ENCODE assay signal across 8 cellular contexts in the genomic region with DNA sequence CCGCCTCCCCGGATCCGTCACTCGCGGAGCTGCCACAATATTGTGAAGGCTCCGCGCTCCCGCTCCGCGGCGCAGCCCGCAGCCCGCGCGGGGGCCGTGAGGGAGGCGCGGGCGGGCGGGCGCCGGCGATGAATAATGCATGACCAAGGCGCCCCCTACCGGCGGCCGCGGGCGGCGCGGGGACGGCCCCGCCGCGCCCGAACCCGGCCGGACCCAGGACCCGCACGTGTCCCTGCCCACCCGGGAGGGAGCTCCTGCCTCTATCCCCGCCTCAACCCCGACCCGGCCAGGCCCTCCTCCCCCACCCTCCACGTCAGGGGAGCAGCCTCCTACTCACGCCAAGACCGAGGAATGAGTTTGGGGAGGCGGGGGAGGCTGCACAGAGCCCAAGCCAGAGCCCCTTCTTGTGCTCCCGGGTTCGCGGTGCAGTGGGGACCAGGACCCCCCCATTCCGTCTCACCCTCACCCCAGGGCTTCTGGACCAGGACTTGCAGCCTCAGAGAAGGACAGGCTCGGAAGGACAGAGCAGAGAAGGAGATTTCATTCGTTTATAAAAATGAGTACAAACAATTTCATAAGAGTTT.
DNase-seq lines count a peak whose midpoint lies in the region; ATAC-seq and TF ChIP-seq lines count a peak whose summit lies in the region.

No MANE protein-coding gene starts in this region.

- H3K27ac Mint-ChIP-seq in CD4-positive, CD25-positive, alpha-beta regulatory T cell = no peak overlapping the region
- H3K27ac Mint-ChIP-seq in type B pancreatic cell = no peak overlapping the region

- no peak overlapping the region for H3K4me3 ChIP-seq in CD4-positive, CD25-positive, alpha-beta regulatory T cell (ENCODE audit: low read depth, low read length)
- H3K4me3 ChIP-seq in Peyer's patch (peak overlapping the region; percentile 28 to 64 (median 54)), parathyroid adenoma (ENCODE audit: low read depth, low read length) (no peak overlapping the region)

- peaks cover 63% of the 10 kb centered on the region for H3K27me3 Mint-ChIP-seq in CD4-positive, CD25-positive, alpha-beta regulatory T cell
- H3K27me3 Mint-ChIP-seq in type B pancreatic cell = peaks cover 57% of the 10 kb centered on the region

- TF ChIP-seq CTCF in Peyer's patch (IDR thresholded peaks at IDR 0.05) = peak; percentile 61 to 91 (median 82)
- TF ChIP-seq CTCF in parathyroid adenoma (IDR thresholded peaks at IDR 0.05) = peak; percentile 37
- peak; percentile 95 for TF ChIP-seq CTCF in type B pancreatic cell (conservative IDR thresholded peaks at IDR 0.05)

- no peaks in the 10 kb centered on the region for H3K36me3 Mint-ChIP-seq in CD4-positive, CD25-positive, alpha-beta regulatory T cell
- no peaks in the 10 kb centered on the region for H3K36me3 Mint-ChIP-seq in type B pancreatic cell

- no peaks in the 10 kb centered on the region for H3K79me2 ChIP-seq in parathyroid adenoma

- H3K9me3 ChIP-seq in CD4-positive, CD25-positive, alpha-beta regulatory T cell (ENCODE audit: control insufficient read depth in 2 of 2, low read length in 2 of 2) = no peaks in the 10 kb centered on the region
- H3K9me3 ChIP-seq in Peyer's patch (no peaks in the 10 kb centered on the region), parathyroid adenoma (ENCODE audit: control insufficient read depth, low read length) (no peaks in the 10 kb centered on the region)

- peak; percentile 71 to 72 for ATAC-seq in CD4-positive, CD25-positive, alpha-beta regulatory T cell (ENCODE audit: low read depth in 2 of 2)
- ATAC-seq in HG02623 (IDR thresholded peaks at IDR 0.05; ENCODE audit: unreplicated experiment) = no peak

- H3K27ac ChIP-seq in CD4-positive, CD25-positive, alpha-beta regulatory T cell (ENCODE audit: insufficient read depth, low read length, poor library complexity, severe bottlenecking) = no peak overlapping the region
- H3K27ac ChIP-seq in Peyer's patch = no peak overlapping the region
- no peak overlapping the region for H3K27ac ChIP-seq in parathyroid adenoma

- H3K4me3 Mint-ChIP-seq in CD4-positive, CD25-positive, alpha-beta regulatory T cell = peak overlapping the region in 2 of 4 donors; percentile 4 to 15
- peak overlapping the region; percentile 78 for H3K4me3 Mint-ChIP-seq in type B pancreatic cell

- no peak for TF ChIP-seq POLR2A in Peyer's patch (IDR thresholded peaks at IDR 0.05)

- no peaks in the 10 kb centered on the region for H3K36me3 ChIP-seq in CD4-positive, CD25-positive, alpha-beta regulatory T cell (ENCODE audit: control insufficient read depth, insufficient read depth, low read length)
- H3K36me3 ChIP-seq in Peyer's patch (no peaks in the 10 kb centered on the region), parathyroid adenoma (ENCODE audit: control insufficient read depth, insufficient read depth, low read length) (no peaks in the 10 kb centered on the region)

- peaks cover 0 to 25% (median 6%) of the 10 kb centered on the region in 4 donors for H3K4me1 Mint-ChIP-seq in CD4-positive, CD25-positive, alpha-beta regulatory T cell
- peaks cover 40% of the 10 kb centered on the region for H3K4me1 Mint-ChIP-seq in type B pancreatic cell (ENCODE audit: unreplicated experiment)

- peaks cover 0 to 2% (median 0%) of the 10 kb centered on the region in 7 donors for H3K9me3 Mint-ChIP-seq in CD4-positive, CD25-positive, alpha-beta regulatory T cell
- no peaks in the 10 kb centered on the region for H3K9me3 Mint-ChIP-seq in type B pancreatic cell

- peak overlapping the region; percentile 6 for H3K4me2 ChIP-seq in parathyroid adenoma (ENCODE audit: low read length)

- H3K4me1 ChIP-seq in CD4-positive, CD25-positive, alpha-beta regulatory T cell (ENCODE audit: control insufficient read depth, insufficient read depth, low read length, poor library complexity, severe bottlenecking) = peaks cover 11% of the 10 kb centered on the region
- H3K4me1 ChIP-seq in Peyer's patch (peaks cover 4 to 16% (median 11%) of the 10 kb centered on the region in 4 donors), parathyroid adenoma (no peaks in the 10 kb centered on the region)

- DNase-seq in CD4-positive, CD25-positive, alpha-beta regulatory T cell = peak; percentile 36 to 51 (median 51)
- peak; percentile 3 for DNase-seq in HCEC 1CT
- DNase-seq in Peyer's patch = peak; percentile 31 to 80 (median 73)
- DNase-seq in activated T-helper 9 cell treated with anti-CD3 and anti-CD28 coated beads, Interleukin-2, amount 50 U/mL, for 16 hours (ENCODE audit: low read depth) = peak; percentile 52
- DNase-seq in germinal center (ENCODE audit: low spot score) = peak; percentile 68
- DNase-seq in type B pancreatic cell (ENCODE audit: extremely low spot score, unreplicated experiment) = peak; percentile 82

- H3K9ac ChIP-seq in parathyroid adenoma = no peak overlapping the region

- H2AFZ ChIP-seq in parathyroid adenoma = peak overlapping the region; percentile 46

- peaks cover 11% of the 10 kb centered on the region for H3K27me3 ChIP-seq in CD4-positive, CD25-positive, alpha-beta regulatory T cell (ENCODE audit: control insufficient read depth, insufficient read depth, low read length)
- H3K27me3 ChIP-seq in Peyer's patch (no peaks in the 10 kb centered on the region), parathyroid adenoma (ENCODE audit: control insufficient read depth, insufficient read depth, low read length) (peaks cover 5% of the 10 kb centered on the region)

Comparison
In these comparisons a context has a peak if more than half of its experiments do, and no peak if none do; other contexts are left out.
1. DNase-seq: peak in every context shown above with its lines; median percentile 82 in type B pancreatic cell; 73 in Peyer's patch; 68 in germinal center; 52 in activated T-helper 9 cell treated with anti-CD3 and anti-CD28 coated beads, Interleukin-2, amount 50 U/mL, for 16 hours; 51 in CD4-positive, CD25-positive, alpha-beta regulatory T cell; 3 in HCEC 1CT.
2. H3K4me3 ChIP-seq: peak in Peyer's patch (4 of 4); none in CD4-positive, CD25-positive, alpha-beta regulatory T cell (single experiment) and parathyroid adenoma (single experiment).
3. CTCF ChIP-seq: peak in every context shown above with its lines; median percentile 95 in type B pancreatic cell; 82 in Peyer's patch; 37 in parathyroid adenoma.